In genomic region chr7:2760098-2760889, GRCh38 we compare ENCODE assay signal across 8 cellular contexts.
DNase-seq lines count a peak whose midpoint lies in the region; ATAC-seq and TF ChIP-seq lines count a peak whose summit lies in the region.

No MANE protein-coding gene starts in this region.

- H3K4me3 Mint-ChIP-seq in nephron progenitor cell: no peak overlapping the region

- no peak overlapping the region for H3K27ac ChIP-seq in Karpas-422 (ENCODE audit: low read length)

- H3K36me3 Mint-ChIP-seq in nephron progenitor cell (ENCODE audit: low read depth): peaks cover 54% of the 10 kb centered on the region

- H3K27ac Mint-ChIP-seq in nephron progenitor cell: peak overlapping the region; percentile 90

- H3K4me1 ChIP-seq in Karpas-422 (ENCODE audit: low read length): no peaks in the 10 kb centered on the region

- no peaks in the 10 kb centered on the region for H3K9me3 ChIP-seq in Karpas-422 (ENCODE audit: low read length)

- DNase-seq in DMS153 treated with DMSO at 0.1 percent for 48 hours (lab: John Stamatoyannopoulos, UW; ENCODE audit: unreplicated experiment) (peak; percentile 96), Karpas-422 (peak; percentile 41), fibroblast of mammary gland (ENCODE audit: low read depth) (peak; percentile 66), nephron progenitor cell (no peak)
- no peak for DNase-seq in activated naive CD4-positive, alpha-beta T cell treated with Interleukin-2 at 50 U/mL for 16 hours
- DNase-seq in stimulated activated CD4-positive, alpha-beta T cell treated with anti-CD3 and anti-CD28 coated beads, Interleukin-4, amount 100 ng/mL, for 1 hour: no peak

- no peaks in the 10 kb centered on the region for H3K79me2 ChIP-seq in Karpas-422 (ENCODE audit: low read length)

- no peak overlapping the region for H3K4me3 ChIP-seq in Karpas-422 (ENCODE audit: low read length)
- no peak overlapping the region for H3K4me3 ChIP-seq in fibroblast of mammary gland (ENCODE audit: control insufficient read depth, low read depth, low read length)

- no peak overlapping the region for H3K4me2 ChIP-seq in Karpas-422 (ENCODE audit: low read depth, low read length, poor library complexity, severe bottlenecking)

- no peaks in the 10 kb centered on the region for H4K20me1 ChIP-seq in Karpas-422 (ENCODE audit: insufficient read depth, low read depth, low read length)

- peak; percentile 54 for TF ChIP-seq CTCF in fibroblast of mammary gland (conservative IDR thresholded peaks at IDR 0.05; ENCODE audit: control insufficient read depth, insufficient read depth, low read depth, low read length)
- TF ChIP-seq CTCF in nephron progenitor cell (IDR thresholded peaks at IDR 0.05): peak; percentile 41

- H3K9ac ChIP-seq in Karpas-422 (ENCODE audit: low read length): no peak overlapping the region

- no peaks in the 10 kb centered on the region for H3K9me2 ChIP-seq in Karpas-422 (replicated peaks; ENCODE audit: insufficient read depth, low read length)

- peak; percentile 51 for ATAC-seq in SK-N-SH treated with all-trans-retinoic acid at 6 μM for 48 hours
- no peak for ATAC-seq in HG03520 (IDR thresholded peaks at IDR 0.05; ENCODE audit: unreplicated experiment)

- H3K27me3 ChIP-seq in Karpas-422 (ENCODE audit: low read length): no peaks in the 10 kb centered on the region

- no peaks in the 10 kb centered on the region for H3K36me3 ChIP-seq in Karpas-422 (ENCODE audit: insufficient read depth, low read length)

- peaks cover 2% of the 10 kb centered on the region for H3K27me3 Mint-ChIP-seq in nephron progenitor cell (ENCODE audit: low read depth, poor library complexity)

- H3K4me1 Mint-ChIP-seq in nephron progenitor cell: peaks cover 79% of the 10 kb centered on the region

- no peak overlapping the region for H2AFZ ChIP-seq in Karpas-422 (ENCODE audit: low read length)

- peaks cover 10% of the 10 kb centered on the region for H3K9me3 Mint-ChIP-seq in nephron progenitor cell

TF ChIP-seq in SK-N-SH treated with all-trans-retinoic acid at 6 μM for 48 hours, 23 proteins besides CTCF, POLR2A, EP300 and RAD21:
- TF ChIP-seq, protein P1, sequence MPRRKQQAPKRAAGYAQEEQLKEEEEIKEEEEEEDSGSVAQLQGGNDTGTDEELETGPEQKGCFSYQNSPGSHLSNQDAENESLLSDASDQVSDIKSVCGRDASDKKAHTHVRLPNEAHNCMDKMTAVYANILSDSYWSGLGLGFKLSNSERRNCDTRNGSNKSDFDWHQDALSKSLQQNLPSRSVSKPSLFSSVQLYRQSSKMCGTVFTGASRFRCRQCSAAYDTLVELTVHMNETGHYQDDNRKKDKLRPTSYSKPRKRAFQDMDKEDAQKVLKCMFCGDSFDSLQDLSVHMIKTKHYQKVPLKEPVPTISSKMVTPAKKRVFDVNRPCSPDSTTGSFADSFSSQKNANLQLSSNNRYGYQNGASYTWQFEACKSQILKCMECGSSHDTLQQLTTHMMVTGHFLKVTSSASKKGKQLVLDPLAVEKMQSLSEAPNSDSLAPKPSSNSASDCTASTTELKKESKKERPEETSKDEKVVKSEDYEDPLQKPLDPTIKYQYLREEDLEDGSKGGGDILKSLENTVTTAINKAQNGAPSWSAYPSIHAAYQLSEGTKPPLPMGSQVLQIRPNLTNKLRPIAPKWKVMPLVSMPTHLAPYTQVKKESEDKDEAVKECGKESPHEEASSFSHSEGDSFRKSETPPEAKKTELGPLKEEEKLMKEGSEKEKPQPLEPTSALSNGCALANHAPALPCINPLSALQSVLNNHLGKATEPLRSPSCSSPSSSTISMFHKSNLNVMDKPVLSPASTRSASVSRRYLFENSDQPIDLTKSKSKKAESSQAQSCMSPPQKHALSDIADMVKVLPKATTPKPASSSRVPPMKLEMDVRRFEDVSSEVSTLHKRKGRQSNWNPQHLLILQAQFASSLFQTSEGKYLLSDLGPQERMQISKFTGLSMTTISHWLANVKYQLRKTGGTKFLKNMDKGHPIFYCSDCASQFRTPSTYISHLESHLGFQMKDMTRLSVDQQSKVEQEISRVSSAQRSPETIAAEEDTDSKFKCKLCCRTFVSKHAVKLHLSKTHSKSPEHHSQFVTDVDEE (CRISPR knock-in tag; IDR thresholded peaks at IDR 0.05): 0 out of 2 replicates have a peak, but pooled peaks have one; percentile 31
- TF ChIP-seq POU6F1 (CRISPR knock-in tag; IDR thresholded peaks at IDR 0.05; ENCODE audit: borderline replicate concordance, low read depth): no peak

Comparison
In these comparisons a context has a peak if more than half of its experiments do, and no peak if none do; other contexts are left out.
1. DNase-seq: peak in DMS153 treated with DMSO at 0.1 percent for 48 hours (single experiment), Karpas-422 (single experiment) and fibroblast of mammary gland (single experiment); none in nephron progenitor cell (single experiment), activated naive CD4-positive, alpha-beta T cell treated with Interleukin-2 at 50 U/mL for 16 hours (single experiment) and stimulated activated CD4-positive, alpha-beta T cell treated with anti-CD3 and anti-CD28 coated beads, Interleukin-4, amount 100 ng/mL, for 1 hour (single experiment).